Comparison of ENCODE assay signal across 20 cellular contexts in genomic region chr18:74788657-74789056, GRCh38.
"Had no signal": no experiment of that assay in that cellular context is flagged by ENCODE, and none has a peak within 500 bp of the region (broad histone marks: within the 10 kb centered on the region; RNA-seq: fewer than 3 reads in every experiment).

No MANE protein-coding gene starts in this region.

- H3K9ac ChIP-seq: SK-N-SH had no signal

- DNase-seq: KBM-7, MV-4-11, NCI-H1048, NCI-H1105, NCI-H1417, NCI-H1436 treated with DMSO at 0.1 percent for 48 hours, NCI-H1694, NCI-H1930, NCI-H2081 treated with DMSO at 0.1 percent for 48 hours, NCI-H2171, NCI-H226, NCI-H446, NCI-H510A, NCI-H524 treated with DMSO at 0.1 percent for 48 hours, NCI-H69, NCI-H774, SHP77, SK-N-SH, SW 1271 had no signal

- H3K27ac ChIP-seq: RWPE1 had no signal

- H3K9me3 ChIP-seq: SK-N-SH had no signal
